8 cellular contexts compared by ENCODE assay signal in the genomic region with DNA sequence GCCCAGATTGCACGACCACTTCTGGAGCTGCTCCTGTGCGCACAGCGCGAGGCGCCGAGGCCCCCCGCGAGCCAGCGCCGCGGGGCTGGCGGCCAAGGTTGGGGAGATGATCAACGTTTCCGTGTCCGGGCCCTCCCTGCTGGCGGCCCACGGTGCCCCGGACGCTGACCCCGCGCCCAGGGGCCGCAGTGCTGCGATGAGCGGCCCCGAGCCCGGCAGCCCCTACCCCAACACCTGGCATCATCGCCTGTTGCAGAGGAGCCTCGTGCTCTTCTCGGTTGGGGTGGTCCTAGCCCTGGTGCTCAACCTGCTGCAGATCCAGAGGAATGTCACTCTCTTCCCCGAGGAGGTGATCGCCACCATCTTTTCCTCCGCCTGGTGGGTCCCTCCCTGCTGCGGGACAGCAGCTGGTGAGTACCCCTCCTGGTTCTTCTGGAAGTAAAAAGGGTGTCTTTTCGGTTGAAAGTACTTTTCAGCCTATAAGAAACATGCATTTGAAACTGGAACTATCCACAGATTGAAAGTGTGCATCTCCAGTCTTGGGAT. TPM values are rescaled to one million over a fixed set of nuclear protein-coding genes. Genes with fewer than 3 reads are reported as not detected.
DNase-seq lines count a peak whose midpoint lies in the region; ATAC-seq and TF ChIP-seq lines count a peak whose summit lies in the region.

No MANE protein-coding gene starts in this region.

- H3K4me3 ChIP-seq in ACC112 (ENCODE audit: low read depth, low read length) = peak overlapping the region; percentile 94
- H3K4me3 ChIP-seq in NB4 (ENCODE audit: low read depth, low read length) = peak overlapping the region; percentile 79
- H3K4me3 ChIP-seq in aorta (ENCODE audit: low read length in 2 of 2) = peak overlapping the region; percentile 30 to 68

- peaks cover 34% of the 10 kb centered on the region for H3K79me2 ChIP-seq in ACC112 (ENCODE audit: control insufficient read depth, insufficient read depth, low read length, unreplicated experiment)

- ATAC-seq in GM19025 (IDR thresholded peaks at IDR 0.05; ENCODE audit: low read depth, unreplicated experiment) = peak; percentile 0
- peak; percentile 1 for ATAC-seq in aorta (ENCODE audit: low FRiP score)
- no peak for ATAC-seq in GM19328 (IDR thresholded peaks at IDR 0.05; ENCODE audit: unreplicated experiment)

- no peaks in the 10 kb centered on the region for H3K9me3 ChIP-seq in aorta (ENCODE audit: control insufficient read depth, low read length)

- H3K4me1 ChIP-seq in ACC112 (ENCODE audit: control insufficient read depth, insufficient read depth, low read length, unreplicated experiment) = peaks cover 33% of the 10 kb centered on the region
- no peaks in the 10 kb centered on the region for H3K4me1 ChIP-seq in aorta (ENCODE audit: control insufficient read depth in 1 of 2, insufficient read depth in 2 of 2, low read length in 2 of 2)

- H3K36me3 ChIP-seq in ACC112 (ENCODE audit: insufficient read depth, low read length) (peaks cover 17% of the 10 kb centered on the region), aorta (ENCODE audit: control insufficient read depth in 1 of 2, insufficient read depth in 2 of 2, low read length in 1 of 2) (peaks cover 0 to 2% of the 10 kb centered on the region in 2 donors)

- WGBS in aorta, 2 donors = 1 to 2% methylated on average over 26 to 34 of the region's 34 CpGs

- H2AFZ ChIP-seq in ACC112 (ENCODE audit: low read length, unreplicated experiment) = peak overlapping the region; percentile 57

- TF ChIP-seq POLR2A in NB4 (IDR thresholded peaks at IDR 0.05; ENCODE audit: extremely low read depth, insufficient read length) = no peak

- H3K27ac ChIP-seq in ACC112 (ENCODE audit: low read depth, low read length) (peak overlapping the region; percentile 60), caudate nucleus (ENCODE audit: low read depth, low read length) (peak overlapping the region; percentile 91), aorta (ENCODE audit: low read depth in 1 of 2, low read length in 2 of 2) (peak overlapping the region in 1 of 2 donors; percentile 20)

- intact Hi-C loops in aorta (cut with DNase I) = loop anchor here (5.0 to 10.0 kb wide), 3 partner anchors 41 to 344 kb away; a partner anchor contains a TSS

- DNase-seq in NB4 (ENCODE audit: low read depth) = peak; percentile 37
- peak in 6 of 61 donors; percentile 44 to 63 (median 59) for DNase-seq in caudate nucleus (lab: John Stamatoyannopoulos, UW)
- DNase-seq in lung microvascular endothelial cell (ENCODE audit: low read depth in 2 of 2) = peak; percentile 35 to 38
- no peak for DNase-seq in aorta
- no peak for DNase-seq in SW 1271 (lab: John Stamatoyannopoulos, UW)

- no peak for TF ChIP-seq CTCF in NB4 (IDR thresholded peaks at IDR 0.05; ENCODE audit: low read depth, low read length)

- H3K27me3 ChIP-seq in ACC112 (ENCODE audit: insufficient read depth, low read length) (no peaks in the 10 kb centered on the region), aorta (ENCODE audit: control insufficient read depth in 1 of 2, insufficient read depth in 2 of 2, low read length in 1 of 2) (no peaks in the 10 kb centered on the region)

RNA-seq across cellular contexts. Expression of a gene that starts 0.7 kb away (rescaled TPM):
- total RNA-seq in lung microvascular endothelial cell (42.1 and 66.5 TPM in 2 replicates), aorta (10 to 100 TPM; 37.7 to 48.3 TPM)
- 10 to 100 TPM; 14.1 to 14.5 TPM for polyA plus RNA-seq in aorta

Comparison
In these comparisons a context has a peak if more than half of its experiments do, and no peak if none do; other contexts are left out.
1. DNase-seq: peak in NB4 (single experiment) and lung microvascular endothelial cell (2 of 2); none in aorta (0 of 2) and SW 1271 (0 of 2).
2. Peak in every context shown above with its lines, with median percentiles within 50 percentile points of each other: H3K4me3 ChIP-seq.